In the genomic region with DNA sequence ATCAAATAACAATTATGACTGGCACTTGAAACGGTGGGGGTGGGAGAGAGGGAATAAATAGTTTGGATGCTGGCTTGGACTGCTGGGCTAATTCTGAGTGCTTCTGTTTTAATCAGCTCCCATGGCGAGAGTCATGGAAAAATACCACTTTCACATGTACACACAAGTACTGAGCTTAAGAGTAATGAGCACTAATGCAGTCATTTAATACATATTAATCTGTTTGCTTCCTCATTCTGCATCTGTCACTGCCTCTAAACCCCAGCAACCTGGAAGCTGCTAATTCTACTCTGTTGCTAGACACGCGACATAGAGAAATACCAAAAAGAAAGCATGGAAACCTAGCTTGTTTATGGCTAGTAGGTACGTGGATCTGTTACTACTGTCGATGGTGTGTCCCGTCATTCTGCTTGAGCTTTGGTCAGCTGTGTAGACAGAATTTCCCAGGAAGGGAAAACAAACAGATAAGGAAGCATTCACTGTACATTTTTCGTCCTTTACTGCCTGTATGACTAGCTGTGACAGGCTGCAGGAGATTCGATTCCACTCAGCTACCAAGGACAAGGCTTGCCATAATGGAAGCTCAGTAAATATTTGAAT, we compare ENCODE assay signal across 26 cellular contexts.
DNase-seq lines count a peak whose midpoint lies in the region; ATAC-seq lines count a peak whose summit lies in the region.
"Had no signal": no experiment of that assay in that cellular context is flagged by ENCODE, and none has a peak within 500 bp of the region (broad histone marks: within the 10 kb centered on the region; RNA-seq: fewer than 3 reads in every experiment).

No MANE protein-coding gene starts in this region.

- intact Hi-C loops in left colon (cut with DNase I, micrococcal nuclease): no loop called here

- peak in 2 of 3 experiments; percentile 37 to 73 for DNase-seq in NCI-H1417 (lab: John Stamatoyannopoulos, UW)
- no peak for DNase-seq in NCI-H1417 treated with DMSO at 0.1 percent for 48 hours (lab: John Stamatoyannopoulos, UW)
- peak; percentile 52 for DNase-seq in D341Med (ENCODE audit: low spot score)
- DNase-seq in NCI-H82 (lab: John Stamatoyannopoulos, UW): peak; percentile 90
- no peak for DNase-seq in left colon
- no peak for DNase-seq in dermis blood vessel endothelial cell
- DNase-seq in foreskin melanocyte: no peak
- DNase-seq in NCI-H1694 (lab: John Stamatoyannopoulos, UW): no peak
- DNase-seq: 8988T; activated CD4-positive, alpha-beta T cell treated with anti-CD3 and anti-CD28 coated beads, Interleukin-2, amount 50 U/mL, for 48 hours; activated naive CD8-positive, alpha-beta T cell treated with anti-CD3 and anti-CD28 coated beads, Interleukin-2, amount 50 U/mL, for 24 hours; activated T-cell treated with anti-CD3 and anti-CD28 coated beads, Interleukin-2, amount 50 U/mL, for 48 hours; COR-L47; DND-41; foreskin fibroblast; GF-D8; head of caudate nucleus; Kasumi-1; kidney; lower lobe of right lung; NCI-H2029 treated with DMSO at 0.1 percent for 48 hours; NCI-H345; occipital lobe; stimulated activated naive CD4-positive, alpha-beta T cell treated with Interleukin-2 at 50 U/mL for 16 hours; upper lobe of right lung had no signal

- ATAC-seq in left colon: peak; percentile 30
- ATAC-seq: activated naive CD8-positive, alpha-beta T cell treated with anti-CD3 and anti-CD28 coated beads, Interleukin-2, amount 50 U/mL, for 24 hours; lower lobe of right lung; natural killer cell treated with Interleukin-12 subunit alpha and Interleukin-12 subunit beta and Interleukin-15 and Interleukin-18, amount 100 ng/mL, for 72 hours; upper lobe of right lung had no signal

Comparison
In these comparisons a context has a peak if more than half of its experiments do, and no peak if none do; other contexts are left out.
1. DNase-seq: peak in NCI-H1417 (2 of 3), D341Med (single experiment) and NCI-H82 (single experiment); none in NCI-H1417 treated with DMSO at 0.1 percent for 48 hours (single experiment), left colon (0 of 2), dermis blood vessel endothelial cell (single experiment), foreskin melanocyte (single experiment) and NCI-H1694 (single experiment).